In the genomic region with DNA sequence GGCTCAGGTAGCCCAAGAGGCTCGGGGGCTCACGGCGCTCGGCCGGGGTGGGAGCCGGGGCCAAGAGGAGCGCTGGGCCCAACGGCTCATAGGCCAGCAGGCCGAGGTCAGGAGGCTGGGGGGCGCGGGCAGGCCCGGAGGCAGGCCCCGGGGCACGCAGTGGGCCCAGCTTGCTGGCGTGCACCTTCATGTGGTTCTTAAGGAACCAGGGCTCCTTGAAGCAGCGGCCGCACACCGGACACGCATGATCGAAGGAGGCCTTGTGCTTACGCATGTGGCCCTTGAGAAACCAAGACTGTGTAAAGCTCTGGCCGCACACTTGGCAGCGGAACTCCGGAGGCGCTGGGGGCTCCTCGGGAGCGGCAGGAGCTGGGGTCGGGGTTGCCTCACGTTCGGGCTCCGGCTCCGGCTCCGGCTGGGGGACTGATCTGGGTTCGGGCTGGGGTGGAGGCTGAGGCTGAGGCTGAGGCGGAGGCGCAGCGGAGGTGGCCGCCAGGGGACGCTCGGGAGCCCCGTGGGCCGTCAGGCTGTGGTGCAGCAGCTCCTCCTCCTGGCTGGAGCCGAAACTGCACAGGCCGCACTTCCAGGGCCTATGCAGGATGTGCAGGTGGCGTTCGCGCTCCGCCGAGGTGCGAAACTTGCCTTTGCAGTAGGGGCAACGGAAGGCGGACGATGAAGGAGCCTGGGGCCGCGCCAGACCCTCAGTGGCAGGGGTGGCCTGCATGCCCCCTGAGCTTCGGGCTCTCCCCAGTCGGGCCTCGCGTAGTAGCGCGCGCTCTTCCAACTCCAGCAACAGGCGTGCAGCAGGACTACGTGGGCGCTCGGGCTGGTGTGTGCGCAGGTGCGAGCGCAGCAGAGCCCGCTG, we compare ENCODE assay signal across 1 cellular context.
A peak's percentile ranks its signal among the peaks of the same experiment; 100 is the strongest.
TF ChIP-seq lines count a peak whose summit lies in the region.

No MANE protein-coding gene starts in this region.

TF ChIP-seq in HepG2, 621 proteins besides CTCF, POLR2A, EP300 and RAD21 (continued from another document and continues in another):
- TF ChIP-seq GTF3A (CRISPR knock-in tag; conservative IDR thresholded peaks at IDR 0.05) (peak; percentile 86; the same call in 1 of the 2 replicates), GABPB1 (CRISPR knock-in tag; IDR thresholded peaks at IDR 0.05) (peak; percentile 81), KMT2A (CRISPR knock-in tag; IDR thresholded peaks at IDR 0.05) (peak; percentile 93), SRY (CRISPR knock-in tag; IDR thresholded peaks at IDR 0.05) (no peak), NFIC (IDR thresholded peaks at IDR 0.05; ENCODE audit: low read length) (no peak), RFXAP (CRISPR knock-in tag; IDR thresholded peaks at IDR 0.05; ENCODE audit: borderline replicate concordance) (peak; percentile 61; the same call in 1 of the 2 replicates), SOX6 (IDR thresholded peaks at IDR 0.05) (no peak), SOX6 (CRISPR knock-in tag; IDR thresholded peaks at IDR 0.05) (peak; percentile 72; the same call in 1 of the 2 replicates), ZSCAN29 (CRISPR knock-in tag; conservative IDR thresholded peaks at IDR 0.05) (peak; percentile 93), PAX8 (CRISPR knock-in tag; IDR thresholded peaks at IDR 0.05; ENCODE audit: borderline replicate concordance) (0 out of 2 replicates have a peak, but pooled peaks have one; percentile 58), SRSF4 (IDR thresholded peaks at IDR 0.05; ENCODE audit: low read depth, low read length, poor library complexity, severe bottlenecking) (no peak), NBN (conservative IDR thresholded peaks at IDR 0.05) (no peak), KLF11 (CRISPR knock-in tag; IDR thresholded peaks at IDR 0.05) (peak; percentile 74; the same call in 1 of the 2 replicates), ZBTB7B (CRISPR knock-in tag; IDR thresholded peaks at IDR 0.05) (peak; percentile 87; the same call in 1 of the 2 replicates), AHR (CRISPR knock-in tag; IDR thresholded peaks at IDR 0.05) (peak; percentile 94), CHD2 (IDR thresholded peaks at IDR 0.05; ENCODE audit: low read depth, low read length) (peak; percentile 30), STAT5B (CRISPR knock-in tag; IDR thresholded peaks at IDR 0.05) (no peak), GTF2F1 (IDR thresholded peaks at IDR 0.05; ENCODE audit: low read length) (peak; percentile 49; the same call in 1 of the 2 replicates), MTA1 (CRISPR knock-in tag; IDR thresholded peaks at IDR 0.05; ENCODE audit: borderline replicate concordance) (peak; percentile 94), WIZ (CRISPR knock-in tag; IDR thresholded peaks at IDR 0.05) (no peak; the same call in none of the 2 replicates), ZNF296 (CRISPR knock-in tag; conservative IDR thresholded peaks at IDR 0.05) (no peak), HNRNPUL1 (IDR thresholded peaks at IDR 0.05; ENCODE audit: low read depth, low read length) (peak; percentile 56; the same call in 1 of the 2 replicates), U2AF1 (optimal IDR thresholded peaks at IDR 0.05; ENCODE audit: low read depth, low read length) (peak; percentile 86), SATB2 (CRISPR knock-in tag; IDR thresholded peaks at IDR 0.05) (no peak), BRD4 (CRISPR knock-in tag; IDR thresholded peaks at IDR 0.05) (peak; percentile 87), ZNF766 (CRISPR knock-in tag; IDR thresholded peaks at IDR 0.05; ENCODE audit: borderline replicate concordance) (no peak), KDM4B (CRISPR knock-in tag; IDR thresholded peaks at IDR 0.05) (peak; percentile 91; the same call in 1 of the 2 replicates), SRSF9 (IDR thresholded peaks at IDR 0.05; ENCODE audit: borderline replicate concordance, insufficient read depth, low read depth, low read length, poor library complexity, severe bottlenecking) (no peak), ZNF451 (CRISPR knock-in tag; IDR thresholded peaks at IDR 0.05) (peak; percentile 95), ZNF232 (CRISPR knock-in tag; IDR thresholded peaks at IDR 0.05; ENCODE audit: borderline replicate concordance) (no peak), CBX5 (CRISPR knock-in tag; IDR thresholded peaks at IDR 0.05; ENCODE audit: borderline replicate concordance) (peak; percentile 92; the same call in 1 of the 2 replicates), ZNF773 (CRISPR knock-in tag; IDR thresholded peaks at IDR 0.05; ENCODE audit: borderline replicate concordance) (no peak)
- TF ChIP-seq, protein P1, sequence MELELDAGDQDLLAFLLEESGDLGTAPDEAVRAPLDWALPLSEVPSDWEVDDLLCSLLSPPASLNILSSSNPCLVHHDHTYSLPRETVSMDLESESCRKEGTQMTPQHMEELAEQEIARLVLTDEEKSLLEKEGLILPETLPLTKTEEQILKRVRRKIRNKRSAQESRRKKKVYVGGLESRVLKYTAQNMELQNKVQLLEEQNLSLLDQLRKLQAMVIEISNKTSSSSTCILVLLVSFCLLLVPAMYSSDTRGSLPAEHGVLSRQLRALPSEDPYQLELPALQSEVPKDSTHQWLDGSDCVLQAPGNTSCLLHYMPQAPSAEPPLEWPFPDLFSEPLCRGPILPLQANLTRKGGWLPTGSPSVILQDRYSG (CRISPR knock-in tag; IDR thresholded peaks at IDR 0.05) = no peak
- TF ChIP-seq, protein P2, sequence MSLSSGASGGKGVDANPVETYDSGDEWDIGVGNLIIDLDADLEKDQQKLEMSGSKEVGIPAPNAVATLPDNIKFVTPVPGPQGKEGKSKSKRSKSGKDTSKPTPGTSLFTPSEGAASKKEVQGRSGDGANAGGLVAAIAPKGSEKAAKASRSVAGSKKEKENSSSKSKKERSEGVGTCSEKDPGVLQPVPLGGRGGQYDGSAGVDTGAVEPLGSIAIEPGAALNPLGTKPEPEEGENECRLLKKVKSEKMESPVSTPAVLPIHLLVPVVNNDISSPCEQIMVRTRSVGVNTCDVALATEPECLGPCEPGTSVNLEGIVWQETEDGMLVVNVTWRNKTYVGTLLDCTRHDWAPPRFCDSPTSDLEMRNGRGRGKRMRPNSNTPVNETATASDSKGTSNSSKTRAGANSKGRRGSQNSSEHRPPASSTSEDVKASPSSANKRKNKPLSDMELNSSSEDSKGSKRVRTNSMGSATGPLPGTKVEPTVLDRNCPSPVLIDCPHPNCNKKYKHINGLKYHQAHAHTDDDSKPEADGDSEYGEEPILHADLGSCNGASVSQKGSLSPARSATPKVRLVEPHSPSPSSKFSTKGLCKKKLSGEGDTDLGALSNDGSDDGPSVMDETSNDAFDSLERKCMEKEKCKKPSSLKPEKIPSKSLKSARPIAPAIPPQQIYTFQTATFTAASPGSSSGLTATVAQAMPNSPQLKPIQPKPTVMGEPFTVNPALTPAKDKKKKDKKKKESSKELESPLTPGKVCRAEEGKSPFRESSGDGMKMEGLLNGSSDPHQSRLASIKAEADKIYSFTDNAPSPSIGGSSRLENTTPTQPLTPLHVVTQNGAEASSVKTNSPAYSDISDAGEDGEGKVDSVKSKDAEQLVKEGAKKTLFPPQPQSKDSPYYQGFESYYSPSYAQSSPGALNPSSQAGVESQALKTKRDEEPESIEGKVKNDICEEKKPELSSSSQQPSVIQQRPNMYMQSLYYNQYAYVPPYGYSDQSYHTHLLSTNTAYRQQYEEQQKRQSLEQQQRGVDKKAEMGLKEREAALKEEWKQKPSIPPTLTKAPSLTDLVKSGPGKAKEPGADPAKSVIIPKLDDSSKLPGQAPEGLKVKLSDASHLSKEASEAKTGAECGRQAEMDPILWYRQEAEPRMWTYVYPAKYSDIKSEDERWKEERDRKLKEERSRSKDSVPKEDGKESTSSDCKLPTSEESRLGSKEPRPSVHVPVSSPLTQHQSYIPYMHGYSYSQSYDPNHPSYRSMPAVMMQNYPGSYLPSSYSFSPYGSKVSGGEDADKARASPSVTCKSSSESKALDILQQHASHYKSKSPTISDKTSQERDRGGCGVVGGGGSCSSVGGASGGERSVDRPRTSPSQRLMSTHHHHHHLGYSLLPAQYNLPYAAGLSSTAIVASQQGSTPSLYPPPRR (CRISPR knock-in tag; IDR thresholded peaks at IDR 0.05; ENCODE audit: borderline replicate concordance) = peak; percentile 37; the same call in 1 of the 2 replicates
- TF ChIP-seq, protein P3, sequence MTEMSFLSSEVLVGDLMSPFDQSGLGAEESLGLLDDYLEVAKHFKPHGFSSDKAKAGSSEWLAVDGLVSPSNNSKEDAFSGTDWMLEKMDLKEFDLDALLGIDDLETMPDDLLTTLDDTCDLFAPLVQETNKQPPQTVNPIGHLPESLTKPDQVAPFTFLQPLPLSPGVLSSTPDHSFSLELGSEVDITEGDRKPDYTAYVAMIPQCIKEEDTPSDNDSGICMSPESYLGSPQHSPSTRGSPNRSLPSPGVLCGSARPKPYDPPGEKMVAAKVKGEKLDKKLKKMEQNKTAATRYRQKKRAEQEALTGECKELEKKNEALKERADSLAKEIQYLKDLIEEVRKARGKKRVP (CRISPR knock-in tag; IDR thresholded peaks at IDR 0.05) = no peak
- TF ChIP-seq, protein P4, sequence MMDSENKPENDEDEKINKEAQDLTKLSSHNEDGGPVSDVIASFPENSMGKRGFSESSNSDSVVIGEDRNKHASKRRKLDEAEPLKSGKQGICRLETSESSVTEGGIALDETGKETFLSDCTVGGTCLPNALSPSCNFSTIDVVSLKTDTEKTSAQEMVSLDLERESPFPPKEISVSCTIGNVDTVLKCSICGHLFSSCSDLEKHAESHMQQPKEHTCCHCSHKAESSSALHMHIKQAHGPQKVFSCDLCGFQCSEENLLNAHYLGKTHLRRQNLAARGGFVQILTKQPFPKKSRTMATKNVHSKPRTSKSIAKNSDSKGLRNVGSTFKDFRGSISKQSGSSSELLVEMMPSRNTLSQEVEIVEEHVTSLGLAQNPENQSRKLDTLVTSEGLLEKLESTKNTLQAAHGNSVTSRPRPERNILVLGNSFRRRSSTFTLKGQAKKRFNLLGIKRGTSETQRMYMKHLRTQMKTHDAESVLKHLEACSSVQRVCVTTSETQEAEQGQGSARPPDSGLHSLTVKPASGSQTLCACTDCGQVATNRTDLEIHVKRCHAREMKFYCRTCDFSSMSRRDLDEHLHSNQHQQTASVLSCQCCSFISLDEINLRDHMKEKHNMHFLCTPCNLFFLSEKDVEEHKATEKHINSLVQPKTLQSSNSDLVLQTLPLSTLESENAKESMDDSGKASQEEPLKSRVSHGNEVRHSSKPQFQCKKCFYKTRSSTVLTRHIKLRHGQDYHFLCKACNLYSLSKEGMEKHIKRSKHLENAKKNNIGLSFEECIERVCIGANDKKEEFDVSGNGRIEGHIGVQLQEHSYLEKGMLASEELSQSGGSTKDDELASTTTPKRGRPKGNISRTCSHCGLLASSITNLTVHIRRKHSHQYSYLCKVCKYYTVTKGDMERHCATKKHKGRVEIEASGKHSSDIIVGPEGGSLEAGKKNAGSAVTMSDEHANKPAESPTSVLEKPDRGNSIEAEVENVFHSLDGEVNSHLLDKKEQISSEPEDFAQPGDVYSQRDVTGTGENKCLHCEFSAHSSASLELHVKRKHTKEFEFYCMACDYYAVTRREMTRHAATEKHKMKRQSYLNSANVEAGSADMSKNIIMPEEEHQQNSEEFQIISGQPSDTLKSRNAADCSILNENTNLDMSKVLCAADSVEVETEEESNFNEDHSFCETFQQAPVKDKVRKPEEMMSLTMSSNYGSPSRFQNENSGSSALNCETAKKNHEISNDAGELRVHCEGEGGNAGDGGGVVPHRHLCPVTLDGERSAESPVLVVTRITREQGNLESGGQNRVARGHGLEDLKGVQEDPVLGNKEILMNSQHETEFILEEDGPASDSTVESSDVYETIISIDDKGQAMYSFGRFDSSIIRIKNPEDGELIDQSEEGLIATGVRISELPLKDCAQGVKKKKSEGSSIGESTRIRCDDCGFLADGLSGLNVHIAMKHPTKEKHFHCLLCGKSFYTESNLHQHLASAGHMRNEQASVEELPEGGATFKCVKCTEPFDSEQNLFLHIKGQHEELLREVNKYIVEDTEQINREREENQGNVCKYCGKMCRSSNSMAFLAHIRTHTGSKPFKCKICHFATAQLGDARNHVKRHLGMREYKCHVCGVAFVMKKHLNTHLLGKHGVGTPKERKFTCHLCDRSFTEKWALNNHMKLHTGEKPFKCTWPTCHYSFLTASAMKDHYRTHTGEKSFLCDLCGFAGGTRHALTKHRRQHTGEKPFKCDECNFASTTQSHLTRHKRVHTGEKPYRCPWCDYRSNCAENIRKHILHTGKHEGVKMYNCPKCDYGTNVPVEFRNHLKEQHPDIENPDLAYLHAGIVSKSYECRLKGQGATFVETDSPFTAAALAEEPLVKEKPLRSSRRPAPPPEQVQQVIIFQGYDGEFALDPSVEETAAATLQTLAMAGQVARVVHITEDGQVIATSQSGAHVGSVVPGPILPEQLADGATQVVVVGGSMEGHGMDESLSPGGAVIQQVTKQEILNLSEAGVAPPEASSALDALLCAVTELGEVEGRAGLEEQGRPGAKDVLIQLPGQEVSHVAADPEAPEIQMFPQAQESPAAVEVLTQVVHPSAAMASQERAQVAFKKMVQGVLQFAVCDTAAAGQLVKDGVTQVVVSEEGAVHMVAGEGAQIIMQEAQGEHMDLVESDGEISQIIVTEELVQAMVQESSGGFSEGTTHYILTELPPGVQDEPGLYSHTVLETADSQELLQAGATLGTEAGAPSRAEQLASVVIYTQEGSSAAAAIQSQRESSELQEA (CRISPR knock-in tag; IDR thresholded peaks at IDR 0.05; ENCODE audit: not compliant biosample characterization) = no peak
- TF ChIP-seq, protein P5, sequence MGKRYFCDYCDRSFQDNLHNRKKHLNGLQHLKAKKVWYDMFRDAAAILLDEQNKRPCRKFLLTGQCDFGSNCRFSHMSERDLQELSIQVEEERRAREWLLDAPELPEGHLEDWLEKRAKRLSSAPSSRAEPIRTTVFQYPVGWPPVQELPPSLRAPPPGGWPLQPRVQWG (CRISPR knock-in tag; IDR thresholded peaks at IDR 0.05; ENCODE audit: borderline replicate concordance, low read depth) = no peak
- TF ChIP-seq, protein P6, sequence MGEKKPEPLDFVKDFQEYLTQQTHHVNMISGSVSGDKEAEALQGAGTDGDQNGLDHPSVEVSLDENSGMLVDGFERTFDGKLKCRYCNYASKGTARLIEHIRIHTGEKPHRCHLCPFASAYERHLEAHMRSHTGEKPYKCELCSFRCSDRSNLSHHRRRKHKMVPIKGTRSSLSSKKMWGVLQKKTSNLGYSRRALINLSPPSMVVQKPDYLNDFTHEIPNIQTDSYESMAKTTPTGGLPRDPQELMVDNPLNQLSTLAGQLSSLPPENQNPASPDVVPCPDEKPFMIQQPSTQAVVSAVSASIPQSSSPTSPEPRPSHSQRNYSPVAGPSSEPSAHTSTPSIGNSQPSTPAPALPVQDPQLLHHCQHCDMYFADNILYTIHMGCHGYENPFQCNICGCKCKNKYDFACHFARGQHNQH (CRISPR knock-in tag; IDR thresholded peaks at IDR 0.05) = peak; percentile 90
